Comparison of ENCODE assay signal across 1 cellular context in the genomic region with DNA sequence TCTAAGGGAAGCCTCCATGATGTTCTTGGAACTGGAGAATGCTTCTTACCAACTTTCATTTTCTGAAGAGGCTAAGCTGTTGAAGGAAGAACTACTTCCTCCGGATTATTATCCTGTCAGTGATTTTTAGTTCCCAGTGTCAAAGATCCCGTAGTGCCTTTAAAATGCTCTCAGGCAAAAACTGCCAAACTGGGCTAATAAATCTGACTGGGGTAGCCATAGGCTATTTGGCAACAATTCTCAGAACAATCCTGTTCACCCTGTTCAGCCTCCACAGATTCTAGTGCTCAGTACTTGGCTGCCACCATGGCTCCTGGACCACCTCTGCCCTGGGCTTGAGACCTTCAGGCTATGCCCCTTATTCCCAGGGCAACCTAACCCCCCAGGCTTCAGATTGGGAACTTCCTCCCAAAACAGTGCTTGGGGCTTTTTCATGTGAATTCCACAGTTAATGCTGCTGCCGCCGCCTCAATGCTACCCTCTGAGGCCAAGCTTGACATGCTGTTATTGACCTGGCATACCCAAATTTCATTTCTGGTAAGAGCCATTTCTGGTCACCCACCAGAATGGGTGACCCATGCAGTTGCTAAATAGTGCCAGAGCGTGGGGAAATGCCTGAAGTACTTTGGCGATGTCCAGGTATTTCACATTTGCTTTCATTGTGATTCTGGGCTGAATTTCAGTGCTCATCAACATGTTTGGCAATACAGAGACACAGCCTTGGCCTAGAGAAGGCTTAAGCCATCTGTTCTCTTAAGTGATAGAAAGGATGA.
A peak's percentile ranks its signal among the peaks of the same experiment; 100 is the strongest.
TF ChIP-seq lines count a peak whose summit lies in the region.

No MANE protein-coding gene starts in this region.

TF ChIP-seq in HepG2, 621 proteins besides CTCF, POLR2A, EP300 and RAD21 (continued from another document and continues in another):
- 0 out of 2 replicates have a peak, but pooled peaks have one; percentile 30 for TF ChIP-seq ZNF33A (CRISPR knock-in tag; IDR thresholded peaks at IDR 0.05; ENCODE audit: borderline replicate concordance)
- TF ChIP-seq, protein P1, sequence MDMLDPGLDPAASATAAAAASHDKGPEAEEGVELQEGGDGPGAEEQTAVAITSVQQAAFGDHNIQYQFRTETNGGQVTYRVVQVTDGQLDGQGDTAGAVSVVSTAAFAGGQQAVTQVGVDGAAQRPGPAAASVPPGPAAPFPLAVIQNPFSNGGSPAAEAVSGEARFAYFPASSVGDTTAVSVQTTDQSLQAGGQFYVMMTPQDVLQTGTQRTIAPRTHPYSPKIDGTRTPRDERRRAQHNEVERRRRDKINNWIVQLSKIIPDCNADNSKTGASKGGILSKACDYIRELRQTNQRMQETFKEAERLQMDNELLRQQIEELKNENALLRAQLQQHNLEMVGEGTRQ (IDR thresholded peaks at IDR 0.05; ENCODE audit: low read depth, low read length), result no peak
- TF ChIP-seq, protein P1 (CRISPR knock-in tag; IDR thresholded peaks at IDR 0.05; ENCODE audit: borderline replicate concordance), result no peak
- TF ChIP-seq SP1 (IDR thresholded peaks at IDR 0.05), result no peak
- no peak for TF ChIP-seq SP1 (CRISPR knock-in tag; IDR thresholded peaks at IDR 0.05)
- no peak for TF ChIP-seq MED8 (CRISPR knock-in tag; IDR thresholded peaks at IDR 0.05; ENCODE audit: insufficient replicate concordance)
- TF ChIP-seq, protein P2, sequence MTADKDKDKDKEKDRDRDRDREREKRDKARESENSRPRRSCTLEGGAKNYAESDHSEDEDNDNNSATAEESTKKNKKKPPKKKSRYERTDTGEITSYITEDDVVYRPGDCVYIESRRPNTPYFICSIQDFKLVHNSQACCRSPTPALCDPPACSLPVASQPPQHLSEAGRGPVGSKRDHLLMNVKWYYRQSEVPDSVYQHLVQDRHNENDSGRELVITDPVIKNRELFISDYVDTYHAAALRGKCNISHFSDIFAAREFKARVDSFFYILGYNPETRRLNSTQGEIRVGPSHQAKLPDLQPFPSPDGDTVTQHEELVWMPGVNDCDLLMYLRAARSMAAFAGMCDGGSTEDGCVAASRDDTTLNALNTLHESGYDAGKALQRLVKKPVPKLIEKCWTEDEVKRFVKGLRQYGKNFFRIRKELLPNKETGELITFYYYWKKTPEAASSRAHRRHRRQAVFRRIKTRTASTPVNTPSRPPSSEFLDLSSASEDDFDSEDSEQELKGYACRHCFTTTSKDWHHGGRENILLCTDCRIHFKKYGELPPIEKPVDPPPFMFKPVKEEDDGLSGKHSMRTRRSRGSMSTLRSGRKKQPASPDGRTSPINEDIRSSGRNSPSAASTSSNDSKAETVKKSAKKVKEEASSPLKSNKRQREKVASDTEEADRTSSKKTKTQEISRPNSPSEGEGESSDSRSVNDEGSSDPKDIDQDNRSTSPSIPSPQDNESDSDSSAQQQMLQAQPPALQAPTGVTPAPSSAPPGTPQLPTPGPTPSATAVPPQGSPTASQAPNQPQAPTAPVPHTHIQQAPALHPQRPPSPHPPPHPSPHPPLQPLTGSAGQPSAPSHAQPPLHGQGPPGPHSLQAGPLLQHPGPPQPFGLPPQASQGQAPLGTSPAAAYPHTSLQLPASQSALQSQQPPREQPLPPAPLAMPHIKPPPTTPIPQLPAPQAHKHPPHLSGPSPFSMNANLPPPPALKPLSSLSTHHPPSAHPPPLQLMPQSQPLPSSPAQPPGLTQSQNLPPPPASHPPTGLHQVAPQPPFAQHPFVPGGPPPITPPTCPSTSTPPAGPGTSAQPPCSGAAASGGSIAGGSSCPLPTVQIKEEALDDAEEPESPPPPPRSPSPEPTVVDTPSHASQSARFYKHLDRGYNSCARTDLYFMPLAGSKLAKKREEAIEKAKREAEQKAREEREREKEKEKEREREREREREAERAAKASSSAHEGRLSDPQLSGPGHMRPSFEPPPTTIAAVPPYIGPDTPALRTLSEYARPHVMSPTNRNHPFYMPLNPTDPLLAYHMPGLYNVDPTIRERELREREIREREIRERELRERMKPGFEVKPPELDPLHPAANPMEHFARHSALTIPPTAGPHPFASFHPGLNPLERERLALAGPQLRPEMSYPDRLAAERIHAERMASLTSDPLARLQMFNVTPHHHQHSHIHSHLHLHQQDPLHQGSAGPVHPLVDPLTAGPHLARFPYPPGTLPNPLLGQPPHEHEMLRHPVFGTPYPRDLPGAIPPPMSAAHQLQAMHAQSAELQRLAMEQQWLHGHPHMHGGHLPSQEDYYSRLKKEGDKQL (CRISPR knock-in tag; IDR thresholded peaks at IDR 0.05; ENCODE audit: low read depth), result no peak
- no peak for TF ChIP-seq RARG (CRISPR knock-in tag; IDR thresholded peaks at IDR 0.05; ENCODE audit: low read depth)
- TF ChIP-seq ZNF547 (CRISPR knock-in tag; IDR thresholded peaks at IDR 0.05), result no peak; the same call in 1 of the 2 replicates
- TF ChIP-seq ZNF777 (CRISPR knock-in tag; IDR thresholded peaks at IDR 0.05), result no peak
- TF ChIP-seq, protein P3, sequence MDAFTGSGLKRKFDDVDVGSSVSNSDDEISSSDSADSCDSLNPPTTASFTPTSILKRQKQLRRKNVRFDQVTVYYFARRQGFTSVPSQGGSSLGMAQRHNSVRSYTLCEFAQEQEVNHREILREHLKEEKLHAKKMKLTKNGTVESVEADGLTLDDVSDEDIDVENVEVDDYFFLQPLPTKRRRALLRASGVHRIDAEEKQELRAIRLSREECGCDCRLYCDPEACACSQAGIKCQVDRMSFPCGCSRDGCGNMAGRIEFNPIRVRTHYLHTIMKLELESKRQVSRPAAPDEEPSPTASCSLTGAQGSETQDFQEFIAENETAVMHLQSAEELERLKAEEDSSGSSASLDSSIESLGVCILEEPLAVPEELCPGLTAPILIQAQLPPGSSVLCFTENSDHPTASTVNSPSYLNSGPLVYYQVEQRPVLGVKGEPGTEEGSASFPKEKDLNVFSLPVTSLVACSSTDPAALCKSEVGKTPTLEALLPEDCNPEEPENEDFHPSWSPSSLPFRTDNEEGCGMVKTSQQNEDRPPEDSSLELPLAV (CRISPR knock-in tag; conservative IDR thresholded peaks at IDR 0.05; ENCODE audit: low read depth), result no peak
- no peak for TF ChIP-seq TOPORS (CRISPR knock-in tag; IDR thresholded peaks at IDR 0.05)
- no peak for TF ChIP-seq DNMT3B (CRISPR knock-in tag; conservative IDR thresholded peaks at IDR 0.05)
- no peak for TF ChIP-seq CREB1 (IDR thresholded peaks at IDR 0.05)
- no peak for TF ChIP-seq CREB1 (CRISPR knock-in tag; IDR thresholded peaks at IDR 0.05)
- no peak for TF ChIP-seq ATF7 (IDR thresholded peaks at IDR 0.05)
- TF ChIP-seq ATF7 (CRISPR knock-in tag; IDR thresholded peaks at IDR 0.05), result 0 out of 2 replicates have a peak, but pooled peaks have one; percentile 31
- TF ChIP-seq, protein P4, sequence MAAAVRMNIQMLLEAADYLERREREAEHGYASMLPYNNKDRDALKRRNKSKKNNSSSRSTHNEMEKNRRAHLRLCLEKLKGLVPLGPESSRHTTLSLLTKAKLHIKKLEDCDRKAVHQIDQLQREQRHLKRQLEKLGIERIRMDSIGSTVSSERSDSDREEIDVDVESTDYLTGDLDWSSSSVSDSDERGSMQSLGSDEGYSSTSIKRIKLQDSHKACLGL (CRISPR knock-in tag; IDR thresholded peaks at IDR 0.05), result no peak
- no peak for TF ChIP-seq ETV5 (CRISPR knock-in tag; IDR thresholded peaks at IDR 0.05; ENCODE audit: borderline replicate concordance)
- TF ChIP-seq MAFF (IDR thresholded peaks at IDR 0.05; ENCODE audit: low read depth, low read length), result 0 out of 2 replicates have a peak, but pooled peaks have one; percentile 2
- TF ChIP-seq ELF1 (CRISPR knock-in tag; IDR thresholded peaks at IDR 0.05), result no peak
- TF ChIP-seq KLF12 (CRISPR knock-in tag; IDR thresholded peaks at IDR 0.05; ENCODE audit: borderline replicate concordance), result no peak
- no peak for TF ChIP-seq ZFP36 (IDR thresholded peaks at IDR 0.05; ENCODE audit: borderline replicate concordance, low read depth, low read length, partially characterized antibody)
- no peak for TF ChIP-seq EEA1 (CRISPR knock-in tag; IDR thresholded peaks at IDR 0.05; ENCODE audit: borderline replicate concordance)
- TF ChIP-seq ZNF550 (CRISPR knock-in tag; IDR thresholded peaks at IDR 0.05; ENCODE audit: borderline replicate concordance), result no peak
- TF ChIP-seq ZNF562 (CRISPR knock-in tag; IDR thresholded peaks at IDR 0.05; ENCODE audit: borderline replicate concordance), result no peak
- TF ChIP-seq EED (CRISPR knock-in tag; IDR thresholded peaks at IDR 0.05), result no peak
- TF ChIP-seq ZNF761 (CRISPR knock-in tag; conservative IDR thresholded peaks at IDR 0.05), result no peak
- TF ChIP-seq, protein P5, sequence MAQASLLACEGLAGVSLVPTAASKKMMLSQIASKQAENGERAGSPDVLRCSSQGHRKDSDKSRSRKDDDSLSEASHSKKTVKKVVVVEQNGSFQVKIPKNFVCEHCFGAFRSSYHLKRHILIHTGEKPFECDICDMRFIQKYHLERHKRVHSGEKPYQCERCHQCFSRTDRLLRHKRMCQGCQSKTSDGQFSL (CRISPR knock-in tag; IDR thresholded peaks at IDR 0.05), result no peak
- TF ChIP-seq, protein P6, sequence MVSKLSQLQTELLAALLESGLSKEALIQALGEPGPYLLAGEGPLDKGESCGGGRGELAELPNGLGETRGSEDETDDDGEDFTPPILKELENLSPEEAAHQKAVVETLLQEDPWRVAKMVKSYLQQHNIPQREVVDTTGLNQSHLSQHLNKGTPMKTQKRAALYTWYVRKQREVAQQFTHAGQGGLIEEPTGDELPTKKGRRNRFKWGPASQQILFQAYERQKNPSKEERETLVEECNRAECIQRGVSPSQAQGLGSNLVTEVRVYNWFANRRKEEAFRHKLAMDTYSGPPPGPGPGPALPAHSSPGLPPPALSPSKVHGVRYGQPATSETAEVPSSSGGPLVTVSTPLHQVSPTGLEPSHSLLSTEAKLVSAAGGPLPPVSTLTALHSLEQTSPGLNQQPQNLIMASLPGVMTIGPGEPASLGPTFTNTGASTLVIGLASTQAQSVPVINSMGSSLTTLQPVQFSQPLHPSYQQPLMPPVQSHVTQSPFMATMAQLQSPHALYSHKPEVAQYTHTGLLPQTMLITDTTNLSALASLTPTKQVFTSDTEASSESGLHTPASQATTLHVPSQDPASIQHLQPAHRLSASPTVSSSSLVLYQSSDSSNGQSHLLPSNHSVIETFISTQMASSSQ (IDR thresholded peaks at IDR 0.05; ENCODE audit: low read depth), result no peak
- TF ChIP-seq, protein P6 (CRISPR knock-in tag; IDR thresholded peaks at IDR 0.05; ENCODE audit: borderline replicate concordance), result no peak
- TF ChIP-seq, protein P7, sequence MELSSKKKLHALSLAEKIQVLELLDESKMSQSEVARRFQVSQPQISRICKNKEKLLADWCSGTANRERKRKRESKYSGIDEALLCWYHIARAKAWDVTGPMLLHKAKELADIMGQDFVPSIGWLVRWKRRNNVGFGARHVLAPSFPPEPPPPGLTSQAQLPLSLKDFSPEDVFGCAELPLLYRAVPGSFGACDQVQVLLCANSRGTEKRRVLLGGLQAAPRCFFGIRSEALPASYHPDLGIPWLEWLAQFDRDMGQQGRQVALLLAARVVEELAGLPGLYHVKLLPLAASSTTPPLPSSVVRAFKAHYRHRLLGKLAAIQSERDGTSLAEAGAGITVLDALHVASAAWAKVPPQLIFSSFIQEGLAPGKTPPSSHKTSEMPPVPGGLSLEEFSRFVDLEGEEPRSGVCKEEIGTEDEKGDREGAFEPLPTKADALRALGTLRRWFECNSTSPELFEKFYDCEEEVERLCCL (CRISPR knock-in tag; IDR thresholded peaks at IDR 0.05; ENCODE audit: borderline replicate concordance), result no peak
- TF ChIP-seq ZNF614 (CRISPR knock-in tag; IDR thresholded peaks at IDR 0.05; ENCODE audit: borderline replicate concordance), result no peak
- TF ChIP-seq, protein P8, sequence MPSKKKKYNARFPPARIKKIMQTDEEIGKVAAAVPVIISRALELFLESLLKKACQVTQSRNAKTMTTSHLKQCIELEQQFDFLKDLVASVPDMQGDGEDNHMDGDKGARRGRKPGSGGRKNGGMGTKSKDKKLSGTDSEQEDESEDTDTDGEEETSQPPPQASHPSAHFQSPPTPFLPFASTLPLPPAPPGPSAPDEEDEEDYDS (CRISPR knock-in tag; IDR thresholded peaks at IDR 0.05), result 0 out of 2 replicates have a peak, but pooled peaks have one; percentile 23
- TF ChIP-seq, protein P9, sequence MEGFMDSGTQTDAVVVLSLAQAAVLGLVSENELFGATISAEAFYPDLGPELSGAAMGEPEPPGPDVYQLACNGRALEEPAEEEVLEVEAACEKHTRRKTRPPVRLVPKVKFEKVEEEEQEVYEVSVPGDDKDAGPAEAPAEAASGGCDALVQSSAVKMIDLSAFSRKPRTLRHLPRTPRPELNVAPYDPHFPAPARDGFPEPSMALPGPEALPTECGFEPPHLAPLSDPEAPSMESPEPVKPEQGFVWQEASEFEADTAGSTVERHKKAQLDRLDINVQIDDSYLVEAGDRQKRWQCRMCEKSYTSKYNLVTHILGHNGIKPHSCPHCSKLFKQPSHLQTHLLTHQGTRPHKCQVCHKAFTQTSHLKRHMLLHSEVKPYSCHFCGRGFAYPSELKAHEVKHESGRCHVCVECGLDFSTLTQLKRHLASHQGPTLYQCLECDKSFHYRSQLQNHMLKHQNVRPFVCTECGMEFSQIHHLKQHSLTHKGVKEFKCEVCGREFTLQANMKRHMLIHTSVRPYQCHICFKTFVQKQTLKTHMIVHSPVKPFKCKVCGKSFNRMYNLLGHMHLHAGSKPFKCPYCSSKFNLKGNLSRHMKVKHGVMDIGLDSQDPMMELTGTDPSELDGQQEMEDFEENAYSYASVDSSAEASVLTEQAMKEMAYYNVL (CRISPR knock-in tag; IDR thresholded peaks at IDR 0.05; ENCODE audit: borderline replicate concordance), result no peak
- no peak for TF ChIP-seq ETV6 (CRISPR knock-in tag; conservative IDR thresholded peaks at IDR 0.05)
- TF ChIP-seq, protein P10, sequence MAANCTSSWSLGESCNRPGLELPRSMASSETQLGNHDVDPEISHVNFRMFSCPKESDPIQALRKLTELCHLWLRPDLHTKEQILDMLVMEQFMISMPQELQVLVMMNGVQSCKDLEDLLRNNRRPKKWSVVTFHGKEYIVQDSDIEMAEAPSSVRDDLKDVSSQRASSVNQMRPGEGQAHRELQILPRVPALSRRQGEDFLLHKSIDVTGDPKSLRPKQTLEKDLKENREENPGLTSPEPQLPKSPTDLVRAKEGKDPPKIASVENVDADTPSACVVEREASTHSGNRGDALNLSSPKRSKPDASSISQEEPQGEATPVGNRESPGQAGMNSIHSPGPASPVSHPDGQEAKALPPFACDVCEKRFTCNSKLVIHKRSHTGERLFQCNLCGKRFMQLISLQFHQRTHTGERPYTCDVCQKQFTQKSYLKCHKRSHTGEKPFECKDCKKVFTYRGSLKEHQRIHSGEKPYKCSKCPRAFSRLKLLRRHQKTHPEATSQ (CRISPR knock-in tag; IDR thresholded peaks at IDR 0.05; ENCODE audit: borderline replicate concordance), result 0 out of 2 replicates have a peak, but pooled peaks have one; percentile 26
